Comparison of ENCODE assay signal across 8 cellular contexts in the genomic region with DNA sequence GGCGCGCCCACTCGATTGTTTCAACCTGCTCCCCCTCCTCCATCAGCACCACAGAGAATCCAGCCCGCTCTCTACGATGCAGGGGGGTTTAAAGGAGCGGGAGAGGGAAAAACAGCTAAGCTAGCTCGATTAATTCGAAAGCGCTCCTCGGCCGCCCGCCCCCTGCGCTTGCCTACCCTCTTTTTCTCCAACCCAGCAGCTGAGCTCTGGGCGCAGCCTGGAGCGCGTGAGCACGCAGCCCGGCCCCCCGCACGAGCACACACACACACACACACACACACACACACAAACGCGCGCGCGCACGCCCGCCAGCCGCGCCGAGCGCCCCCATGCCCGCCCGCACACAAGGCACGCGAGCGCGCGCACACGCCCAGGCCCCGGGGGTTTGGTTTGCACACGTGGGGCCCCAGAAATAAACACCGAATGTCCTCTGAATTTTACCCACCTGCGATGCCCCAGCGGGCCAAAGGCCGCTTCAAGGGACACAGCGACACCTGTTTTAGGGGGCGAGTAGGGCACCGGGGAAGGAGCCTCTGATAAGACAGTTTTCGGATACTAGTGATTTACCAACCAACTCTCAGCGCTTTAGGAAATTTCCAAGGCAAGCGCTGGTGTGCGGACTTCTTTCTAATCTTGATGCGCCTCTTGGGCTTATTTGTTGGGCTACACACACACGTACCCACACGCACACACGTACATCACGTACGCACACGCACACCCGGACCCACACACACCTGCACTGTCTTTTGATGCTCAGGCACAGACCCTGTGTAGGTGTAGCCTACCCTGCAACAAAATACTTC. TPM values are rescaled to one million over a fixed set of nuclear protein-coding genes. Genes with fewer than 3 reads are reported as not detected.
DNase-seq lines count a peak whose midpoint lies in the region; ATAC-seq and TF ChIP-seq lines count a peak whose summit lies in the region.

No MANE protein-coding gene starts in this region.

- no peaks in the 10 kb centered on the region for H3K36me3 ChIP-seq in iPS-18a (ENCODE audit: control insufficient read depth, low read depth, low read length)

- CTCF ChIA-PET in AG04449 (lab: Yijun Ruan, JAX), result interaction anchor here (0.7 to 2.5 kb wide), 9 partner anchors 9 to 864 kb away, joined by 3 to 12 read pairs (median 4); no protein-coding TSS in a partner anchor

- POLR2A ChIA-PET in AG04449 (lab: Yijun Ruan, JAX), result interaction anchor here (0.9 to 1.8 kb wide), 3 partner anchors 9 to 536 kb away, joined by 3 to 11 read pairs (median 3); no protein-coding TSS in a partner anchor

- H3K36me3 Mint-ChIP-seq in activated T-cell treated with anti-CD3 and anti-CD28 coated beads, Interleukin-2, amount 50 U/mL, for 4 hours (ENCODE audit: insufficient read depth), result no peaks in the 10 kb centered on the region
- peaks cover 18% of the 10 kb centered on the region for H3K36me3 Mint-ChIP-seq in stimulated activated memory B cell treated with anti-CD40 and anti-IgM and Interleukin-4, amounts not matched to agents 10 μg/mL and 1 μg/mL and 100 μg/mL, for 72 hours

- peak overlapping the region; percentile 66 for H3K4me3 Mint-ChIP-seq in activated T-cell treated with anti-CD3 and anti-CD28 coated beads, Interleukin-2, amount 50 U/mL, for 4 hours
- peak overlapping the region; percentile 70 for H3K4me3 Mint-ChIP-seq in stimulated activated memory B cell treated with anti-CD40 and anti-IgM and Interleukin-4, amounts not matched to agents 10 μg/mL and 1 μg/mL and 100 μg/mL, for 72 hours

- H3K9ac ChIP-seq in iPS-18a (ENCODE audit: low read length), result peak overlapping the region; percentile 14

- H3K4me1 ChIP-seq in iPS-18a (ENCODE audit: control insufficient read depth, low read depth, low read length), result peaks cover 37% of the 10 kb centered on the region

- peaks cover 47% of the 10 kb centered on the region for H3K4me1 Mint-ChIP-seq in activated T-cell treated with anti-CD3 and anti-CD28 coated beads, Interleukin-2, amount 50 U/mL, for 4 hours (ENCODE audit: low read depth)
- peaks cover 50% of the 10 kb centered on the region for H3K4me1 Mint-ChIP-seq in stimulated activated memory B cell treated with anti-CD40 and anti-IgM and Interleukin-4, amounts not matched to agents 10 μg/mL and 1 μg/mL and 100 μg/mL, for 72 hours

- peak; percentile 25 for ATAC-seq in activated T-cell treated with anti-CD3 and anti-CD28 coated beads, Interleukin-2, amount 50 U/mL, for 4 hours
- no peak for ATAC-seq in stimulated activated memory B cell treated with anti-CD40 and anti-IgM and Interleukin-4, amounts not matched to agents 10 μg/mL and 1 μg/mL and 100 μg/mL, for 72 hours
- no peak for ATAC-seq in HG03025 (IDR thresholded peaks at IDR 0.05; ENCODE audit: low FRiP score, unreplicated experiment)

- no peaks in the 10 kb centered on the region for H3K9me3 ChIP-seq in iPS-18a (ENCODE audit: control insufficient read depth, low read depth, low read length)

- H3K27me3 Mint-ChIP-seq in activated T-cell treated with anti-CD3 and anti-CD28 coated beads, Interleukin-2, amount 50 U/mL, for 4 hours (ENCODE audit: low read depth), result peaks cover 71% of the 10 kb centered on the region
- peaks cover 77% of the 10 kb centered on the region for H3K27me3 Mint-ChIP-seq in stimulated activated memory B cell treated with anti-CD40 and anti-IgM and Interleukin-4, amounts not matched to agents 10 μg/mL and 1 μg/mL and 100 μg/mL, for 72 hours

- peak overlapping the region; percentile 87 for H3K4me3 ChIP-seq in AG04449 (ENCODE audit: low read depth, low read length)
- H3K4me3 ChIP-seq in iPS-18a (ENCODE audit: low read length), result peak overlapping the region; percentile 77

- DNase-seq in AG04449 (ENCODE audit: low read depth, low spot score) (no peak), GM10266 (ENCODE audit: extremely low spot score) (peak; percentile 78), NCI-H2081 treated with DMSO at 0.1 percent for 48 hours (lab: John Stamatoyannopoulos, UW) (peak; percentile 33), UCSD-AML1 (lab: John Stamatoyannopoulos, UW; ENCODE audit: unreplicated experiment) (no peak)
- DNase-seq in activated T-cell treated with anti-CD3 and anti-CD28 coated beads, Interleukin-2, amount 50 U/mL, for 4 hours, result no peak

- peaks cover 8% of the 10 kb centered on the region for H3K9me3 Mint-ChIP-seq in activated T-cell treated with anti-CD3 and anti-CD28 coated beads, Interleukin-2, amount 50 U/mL, for 4 hours
- H3K9me3 Mint-ChIP-seq in stimulated activated memory B cell treated with anti-CD40 and anti-IgM and Interleukin-4, amounts not matched to agents 10 μg/mL and 1 μg/mL and 100 μg/mL, for 72 hours, result peaks cover 17% of the 10 kb centered on the region

- peak overlapping the region; percentile 55 for H3K27ac Mint-ChIP-seq in stimulated activated memory B cell treated with anti-CD40 and anti-IgM and Interleukin-4, amounts not matched to agents 10 μg/mL and 1 μg/mL and 100 μg/mL, for 72 hours

- peaks cover 68% of the 10 kb centered on the region for H3K27me3 ChIP-seq in iPS-18a (ENCODE audit: control insufficient read depth, insufficient read depth, low read length)

- H3K27ac ChIP-seq in iPS-18a (ENCODE audit: low read length), result no peak overlapping the region

- TF ChIP-seq CTCF in AG04449 (IDR thresholded peaks at IDR 0.05; ENCODE audit: insufficient read depth, low read length, missing control alignments), result no peak
- TF ChIP-seq CTCF in GM10266 (IDR thresholded peaks at IDR 0.05; ENCODE audit: control insufficient read depth, insufficient read depth, low read depth, missing control alignments), result peak; percentile 41

RNA-seq across cellular contexts. Expression of a gene that starts 0.8 kb away (rescaled TPM):
- total RNA-seq in activated T-cell treated with anti-CD3 and anti-CD28 coated beads, Interleukin-2, amount 50 U/mL, for 4 hours, result under 1 TPM in 2 of 3 donors, not detected in 1; 0.15 to 0.22 TPM

Comparison
In these comparisons a context has a peak if more than half of its experiments do, and no peak if none do; other contexts are left out.
1. DNase-seq: peak in GM10266 (single experiment) and NCI-H2081 treated with DMSO at 0.1 percent for 48 hours (single experiment); none in AG04449 (single experiment), activated T-cell treated with anti-CD3 and anti-CD28 coated beads, Interleukin-2, amount 50 U/mL, for 4 hours (single experiment) and UCSD-AML1 (single experiment).
2. ATAC-seq: peak in activated T-cell treated with anti-CD3 and anti-CD28 coated beads, Interleukin-2, amount 50 U/mL, for 4 hours (2 of 2); none in stimulated activated memory B cell treated with anti-CD40 and anti-IgM and Interleukin-4, amounts not matched to agents 10 μg/mL and 1 μg/mL and 100 μg/mL, for 72 hours (single experiment) and HG03025 (single experiment).